In the genomic region with DNA sequence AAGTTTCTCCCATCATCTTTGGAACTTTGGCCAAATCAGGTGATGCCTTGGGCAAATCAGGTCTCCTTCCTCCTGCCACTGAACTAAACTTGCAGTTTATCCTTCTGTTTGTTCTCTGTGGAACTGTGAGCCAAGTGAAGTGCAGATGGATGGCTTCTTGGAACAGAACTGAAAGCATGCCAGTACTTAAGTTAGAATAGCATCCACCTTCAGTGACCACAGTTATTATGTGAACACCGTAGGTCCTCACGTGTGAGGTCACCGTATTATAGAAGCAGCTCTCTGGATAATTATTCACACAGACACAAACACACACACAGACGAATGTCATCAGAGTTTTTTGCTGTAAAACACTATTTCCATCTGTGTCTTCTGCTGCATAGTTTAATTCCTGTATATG, we compare ENCODE assay signal across 1 cellular context.
TF ChIP-seq lines count a peak whose summit lies in the region.

No MANE protein-coding gene starts in this region.

TF ChIP-seq in GM12878, 131 proteins besides CTCF, POLR2A, EP300 and RAD21 (continued from another document):
- TF ChIP-seq ZNF622 (IDR thresholded peaks at IDR 0.05) (no peak), SMARCA5 (IDR thresholded peaks at IDR 0.05) (no peak), ZNF207 (IDR thresholded peaks at IDR 0.05; ENCODE audit: borderline replicate concordance) (no peak), NFXL1 (IDR thresholded peaks at IDR 0.05; ENCODE audit: borderline replicate concordance) (no peak)
- TF ChIP-seq, protein P1, sequence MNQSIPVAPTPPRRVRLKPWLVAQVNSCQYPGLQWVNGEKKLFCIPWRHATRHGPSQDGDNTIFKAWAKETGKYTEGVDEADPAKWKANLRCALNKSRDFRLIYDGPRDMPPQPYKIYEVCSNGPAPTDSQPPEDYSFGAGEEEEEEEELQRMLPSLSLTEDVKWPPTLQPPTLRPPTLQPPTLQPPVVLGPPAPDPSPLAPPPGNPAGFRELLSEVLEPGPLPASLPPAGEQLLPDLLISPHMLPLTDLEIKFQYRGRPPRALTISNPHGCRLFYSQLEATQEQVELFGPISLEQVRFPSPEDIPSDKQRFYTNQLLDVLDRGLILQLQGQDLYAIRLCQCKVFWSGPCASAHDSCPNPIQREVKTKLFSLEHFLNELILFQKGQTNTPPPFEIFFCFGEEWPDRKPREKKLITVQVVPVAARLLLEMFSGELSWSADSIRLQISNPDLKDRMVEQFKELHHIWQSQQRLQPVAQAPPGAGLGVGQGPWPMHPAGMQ (IDR thresholded peaks at IDR 0.05; ENCODE audit: borderline replicate concordance), result no peak
